8 cellular contexts compared by ENCODE assay signal in the genomic region with DNA sequence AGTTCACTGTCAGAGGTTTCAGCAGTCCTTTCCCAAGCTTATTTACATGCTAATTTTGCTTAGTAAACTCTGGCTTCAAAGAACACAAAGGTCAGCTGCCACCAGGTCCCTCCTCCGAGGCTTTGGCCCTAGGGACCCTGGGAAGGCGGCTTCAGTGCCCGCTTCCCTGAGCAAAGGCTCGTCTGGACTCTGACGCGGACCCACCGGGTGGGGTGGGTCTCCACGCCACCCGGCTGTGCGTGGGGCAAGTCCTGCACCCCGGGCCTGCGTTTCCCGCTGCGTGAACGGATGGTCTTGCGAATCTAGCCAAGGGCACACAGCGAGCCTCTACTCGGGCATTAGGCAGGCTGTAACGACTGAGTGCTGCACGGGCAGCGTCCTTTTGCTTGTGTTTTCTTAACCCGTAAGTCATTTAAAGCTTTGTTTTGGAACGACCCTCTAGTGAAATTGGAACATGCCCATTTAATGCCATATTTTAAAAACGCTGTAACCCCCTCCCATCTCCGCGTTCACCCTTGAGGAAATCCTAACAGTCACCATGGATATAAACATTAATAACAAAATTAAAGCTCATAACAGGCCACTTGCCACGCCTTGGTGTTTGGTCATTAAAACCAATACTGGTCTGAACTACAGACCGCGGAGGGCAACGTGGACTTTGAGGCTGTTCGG. TPM values are rescaled to one million over a fixed set of nuclear protein-coding genes. Genes with fewer than 3 reads are reported as not detected.
A peak's percentile ranks its signal among the peaks of the same experiment; 100 is the strongest.
DNase-seq lines count a peak whose midpoint lies in the region; ATAC-seq and TF ChIP-seq lines count a peak whose summit lies in the region.

No MANE protein-coding gene starts in this region.

- H3K27ac ChIP-seq in CD4-positive, alpha-beta T cell (ENCODE audit: low read depth, low read length), result peak overlapping the region; percentile 55
- peak overlapping the region; percentile 29 to 67 for H3K27ac ChIP-seq in coronary artery
- no peak overlapping the region for H3K27ac ChIP-seq in mesodermal cell (ENCODE audit: low read depth, low read length, severe bottlenecking)
- H3K27ac ChIP-seq in aorta (ENCODE audit: low read depth in 1 of 2, low read length in 2 of 2), result no peak overlapping the region

- TF ChIP-seq CTCF in CD4-positive, alpha-beta T cell (IDR thresholded peaks at IDR 0.05), result no peak
- TF ChIP-seq CTCF in coronary artery (IDR thresholded peaks at IDR 0.05), result no peak

- peak overlapping the region; percentile 80 for H3K4me3 ChIP-seq in coronary artery
- H3K4me3 ChIP-seq in mesodermal cell (ENCODE audit: extremely low read depth, insufficient read depth, low read length, poor library complexity, severe bottlenecking), result peak overlapping the region; percentile 79
- H3K4me3 ChIP-seq in aorta (ENCODE audit: low read length in 2 of 2), result peak overlapping the region; percentile 40 to 97

- H3K36me3 ChIP-seq in mesodermal cell (ENCODE audit: control insufficient read depth, insufficient read depth, low read length) (peaks cover 24% of the 10 kb centered on the region), aorta (ENCODE audit: control insufficient read depth in 1 of 2, insufficient read depth in 2 of 2, low read length in 1 of 2) (no peaks in the 10 kb centered on the region)

- POLR2A ChIA-PET in CD4-positive, alpha-beta T cell (lab: Charles Lee), result interaction anchor here (0.9 to 1.7 kb wide), 6 partner anchors 8 to 80 kb away, joined by 3 to 21 read pairs (median 6); partner anchors contain the start of gene PPP2R2D

- peaks cover 11% of the 10 kb centered on the region for H3K36me3 Mint-ChIP-seq in CD4-positive, alpha-beta T cell (ENCODE audit: low read depth)

- WGBS in mesodermal cell (ENCODE audit: insufficient coverage in 2 of 2), 2 experiments, result 3% methylated on average over 30 to 31 of the region's 31 CpGs
- WGBS in aorta, 2 donors, result 13% methylated on average over 31 of the region's 31 CpGs

- no peak for DNase-seq in CD4-positive, alpha-beta T cell
- peak; percentile 31 for DNase-seq in M059J (ENCODE audit: low read depth)
- DNase-seq in coronary artery (ENCODE audit: low spot score), result no peak
- no peak for DNase-seq in aorta
- no peak for DNase-seq in NCI-H345 (lab: John Stamatoyannopoulos, UW)
- DNase-seq in NCI-H226, result no peak
- DNase-seq in stimulated activated CD8-positive, alpha-beta memory T cell treated with anti-CD3 and anti-CD28 coated beads, Interleukin-4, amount 100 ng/mL, for 48 hours, result no peak

- no peak for ATAC-seq in CD4-positive, alpha-beta T cell (ENCODE audit: poor library complexity)
- no peak for ATAC-seq in aorta (ENCODE audit: low FRiP score)

- H3K4me1 ChIP-seq in mesodermal cell (ENCODE audit: control insufficient read depth, insufficient read depth, low read length, poor library complexity, severe bottlenecking) (peaks cover 20% of the 10 kb centered on the region), aorta (ENCODE audit: control insufficient read depth in 1 of 2, insufficient read depth in 2 of 2, low read length in 2 of 2) (no peaks in the 10 kb centered on the region)

- peak overlapping the region; percentile 90 for H3K4me3 Mint-ChIP-seq in CD4-positive, alpha-beta T cell

- intact Hi-C loops in CD4-positive, alpha-beta T cell (cut with DNase I, micrococcal nuclease), result loop anchor here in 1 of 2 experiments (1.0 to 10.0 kb wide), 4 partner anchors 80 to 556 kb away; partner anchors contain the start of genes INPP5A, LRRC27, PPP2R2D and PWWP2B
- intact Hi-C loops in aorta (cut with DNase I), result loop anchor here in 1 of 2 donors (5.0 kb wide), 1 partner anchor 34 kb away; no protein-coding TSS in a partner anchor

- peaks cover 54% of the 10 kb centered on the region for H3K4me1 Mint-ChIP-seq in CD4-positive, alpha-beta T cell (ENCODE audit: low read depth)

- H3K9me3 ChIP-seq in CD4-positive, alpha-beta T cell (ENCODE audit: control insufficient read depth, low read length), result no peaks in the 10 kb centered on the region
- H3K9me3 ChIP-seq in mesodermal cell (ENCODE audit: control insufficient read depth, low read length), result no peaks in the 10 kb centered on the region
- peaks cover under 1% of the 10 kb centered on the region for H3K9me3 ChIP-seq in aorta (ENCODE audit: control insufficient read depth, low read length)

- CTCF ChIA-PET in CD4-positive, alpha-beta T cell (lab: Charles Lee), result interaction anchor here (0.9 to 1.2 kb wide), 4 partner anchors 9 to 95 kb away, joined by 3 to 4 read pairs (median 3); no protein-coding TSS in a partner anchor

- H3K27me3 ChIP-seq in CD4-positive, alpha-beta T cell (ENCODE audit: control insufficient read depth, insufficient read depth, low read length), result no peaks in the 10 kb centered on the region
- no peaks in the 10 kb centered on the region for H3K27me3 ChIP-seq in aorta (ENCODE audit: control insufficient read depth in 1 of 2, insufficient read depth in 2 of 2, low read length in 1 of 2)

- no peaks in the 10 kb centered on the region for H3K27me3 Mint-ChIP-seq in CD4-positive, alpha-beta T cell

- no peaks in the 10 kb centered on the region for H3K9me3 Mint-ChIP-seq in CD4-positive, alpha-beta T cell

- H3K27ac Mint-ChIP-seq in CD4-positive, alpha-beta T cell, result peak overlapping the region; percentile 81

RNA-seq across cellular contexts. Expression of gene BNIP3, which starts 0.8 kb away (rescaled TPM):
- total RNA-seq in CD4-positive, alpha-beta T cell, result 10 to 100 TPM; 21.0 to 23.6 TPM
- total RNA-seq in M059J (2014; rRNA removed; shearing (Covaris generic)), result 618 and 734 TPM in 2 replicates
- 47.7 TPM for polyA plus RNA-seq in mesodermal cell (2013, experiment 1 of 2)
- polyA plus RNA-seq in mesodermal cell (2013, experiment 2 of 2), result 49.0 TPM
- total RNA-seq in aorta, result 10 to 100 TPM; 29.4 to 32.7 TPM
- 10 to 100 TPM; 17.3 to 20.4 TPM for polyA plus RNA-seq in aorta

Comparison
In these comparisons a context has a peak if more than half of its experiments do, and no peak if none do; other contexts are left out.
1. H3K27ac ChIP-seq: peak in CD4-positive, alpha-beta T cell (single experiment) and coronary artery (2 of 2); none in mesodermal cell (single experiment) and aorta (0 of 2).
2. RNA of gene BNIP3, which starts 0.8 kb away (total RNA-seq): 618 to 734 TPM in M059J; 29.4 to 32.7 TPM in aorta and 21.0 to 23.6 TPM in CD4-positive, alpha-beta T cell; every median in the first group is over 10 times any median in the second.
3. Peak in every context shown above with its lines, with median percentiles within 50 percentile points of each other: H3K4me3 ChIP-seq.